ENCODE assay signal across 16 cellular contexts in the genomic region with DNA sequence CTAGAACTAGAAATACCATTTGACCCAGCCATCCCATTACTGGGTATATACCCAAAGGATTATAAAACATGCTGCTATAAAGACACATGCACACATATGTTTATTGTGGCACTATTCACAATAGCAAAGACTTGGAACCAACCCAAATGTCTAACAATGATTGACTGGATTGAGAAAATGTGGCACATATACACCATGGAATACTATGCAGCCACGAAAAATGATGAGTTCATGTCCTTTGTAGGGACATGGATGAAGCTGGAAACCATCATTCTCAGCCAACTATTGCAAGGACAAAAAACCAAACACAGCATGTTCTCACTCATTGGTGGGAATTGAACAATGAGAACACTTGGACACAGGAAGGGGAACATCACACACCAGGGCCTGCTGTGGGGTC. TPM values are rescaled to one million over a fixed set of nuclear protein-coding genes. Genes with fewer than 3 reads are reported as not detected.
"Had no signal": no experiment of that assay in that cellular context is flagged by ENCODE, and none has a peak within 500 bp of the region (broad histone marks: within the 10 kb centered on the region; RNA-seq: fewer than 3 reads in every experiment).

No MANE protein-coding gene starts in this region.

RNA-seq across cellular contexts. Expression of a gene that starts 57.8 kb away (rescaled TPM):
- total RNA-seq: activated naive CD4-positive, alpha-beta T cell treated with anti-CD3 and anti-CD28 coated beads for 36 hours; activated naive CD8-positive, alpha-beta T cell treated with anti-CD3 and anti-CD28 coated beads, Interleukin-2, amount 10 ng/mL, durations not matched to agents 7 days and 5 days; activated T-cell treated with anti-CD3 and anti-CD28 coated beads, Interleukin-2, amount 50 U/mL, for 4 hours; activated T-cell treated with anti-CD3 and anti-CD28 coated beads, Interleukin-2, amount 50 U/mL, for 72 hours; activated T-helper 1 cell treated with anti-CD3 and anti-CD28 coated beads, Interleukin-12 subunit alpha, Interleukin-12 subunit beta, Interleukin-2, Interleukin-4 antibody, amounts not matched to agents 30 ng/mL and 10 ng/mL and 1 ng/mL, durations not matched to agents 14 hours and 24 hours and 36 hours; activated T-helper 2 cell treated with anti-CD3 and anti-CD28 coated beads, Interferon-gamma antibody, Interleukin-2, Interleukin-4, amounts not matched to agents 10 μg/mL and 5 μg/mL and 100 μg/mL, durations not matched to agents 14 hours and 24 hours and 36 hours; adrenal gland; aorta; ascending aorta; body of pancreas; breast epithelium; bronchial epithelial cell; cardiac muscle cell; cardiac septum; cerebellum; chondrocyte had no signal
- polyA plus RNA-seq: adrenal gland, aorta, cardiac muscle cell had no signal
